ENCODE assay signal across 8 cellular contexts in the genomic region with DNA sequence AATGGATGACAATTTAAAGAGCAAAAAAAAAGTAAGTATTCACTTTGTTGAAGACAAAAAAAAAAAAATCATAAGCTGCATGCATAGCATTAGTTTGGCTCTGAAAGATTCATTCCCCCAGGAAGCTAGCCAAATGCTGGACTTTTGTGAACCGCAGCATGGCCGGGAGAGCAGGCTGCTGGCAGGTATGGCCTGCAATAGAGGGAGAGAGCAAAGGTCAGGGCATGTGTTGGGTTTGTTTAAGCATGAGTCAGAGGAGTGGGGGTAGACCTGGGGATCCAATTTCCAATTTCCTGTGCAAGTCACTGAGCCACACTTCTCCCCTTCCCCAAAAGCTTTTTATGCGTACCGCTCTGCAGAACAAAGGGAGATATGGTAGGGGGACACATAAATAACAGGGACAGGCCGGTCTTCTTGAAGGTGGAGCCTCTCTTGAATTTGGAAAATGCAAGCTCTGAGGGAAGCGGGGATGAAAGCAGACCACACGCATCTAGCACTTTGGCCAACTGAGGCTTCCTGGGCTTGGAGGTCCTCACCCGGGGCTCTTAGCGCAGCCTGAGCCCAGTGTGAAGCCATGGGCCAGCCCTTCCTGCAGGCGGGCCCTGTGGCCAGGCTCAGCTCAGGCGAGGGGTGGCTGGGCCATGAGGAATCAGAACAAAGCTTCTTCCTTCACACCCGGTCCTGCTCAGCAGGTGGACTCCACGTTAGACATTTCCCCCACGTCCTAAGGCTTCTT.
A peak's percentile ranks its signal among the peaks of the same experiment; 100 is the strongest.
DNase-seq lines count a peak whose midpoint lies in the region; ATAC-seq and TF ChIP-seq lines count a peak whose summit lies in the region.

No MANE protein-coding gene starts in this region.

- peak in 1 of 7 experiments; percentile 47 for DNase-seq in CD8-positive, alpha-beta T cell
- no peak for DNase-seq in activated T-helper 1 cell treated with anti-CD3 and anti-CD28 coated beads, Interleukin-12 subunit alpha, Interleukin-12 subunit beta, Interleukin-2, Interleukin-4 antibody, amounts not matched to agents 30 ng/mL and 10 ng/mL and 1 ng/mL, durations not matched to agents 14 hours and 24 hours and 36 hours (ENCODE audit: low spot score)
- DNase-seq in kidney tubule cell (ENCODE audit: low spot score) (peak; percentile 91), transverse colon (peak; percentile 73), middle frontal gyrus (ENCODE audit: extremely low spot score, low spot score) (no peak), immature natural killer cell (no peak)

- H3K27ac ChIP-seq in CD8-positive, alpha-beta T cell (ENCODE audit: low read depth, low read length) = no peak overlapping the region
- H3K27ac ChIP-seq in transverse colon = peak overlapping the region; percentile 88 to 94 (median 90)

- peaks cover 53% of the 10 kb centered on the region for H3K4me1 Mint-ChIP-seq in CD8-positive, alpha-beta T cell (ENCODE audit: low read depth)
- H3K4me1 Mint-ChIP-seq in activated T-helper 1 cell treated with anti-CD3 and anti-CD28 coated beads, Interleukin-12 subunit alpha, Interleukin-12 subunit beta, Interleukin-2, Interleukin-4 antibody, amounts not matched to agents 30 ng/mL and 10 ng/mL and 1 ng/mL, durations not matched to agents 14 hours and 24 hours and 36 hours (ENCODE audit: low read depth) = peaks cover 81% of the 10 kb centered on the region
- peaks cover 63 to 68% of the 10 kb centered on the region in 2 donors for H3K4me1 Mint-ChIP-seq in immature natural killer cell

- H3K4me1 ChIP-seq in CD8-positive, alpha-beta T cell (ENCODE audit: insufficient read depth, low read length) = peaks cover 46% of the 10 kb centered on the region
- peaks cover 43 to 83% (median 78%) of the 10 kb centered on the region in 4 donors for H3K4me1 ChIP-seq in transverse colon

- no peak overlapping the region for H3K4me3 ChIP-seq in CD8-positive, alpha-beta T cell (ENCODE audit: low read depth, low read length)
- H3K4me3 ChIP-seq in transverse colon = no peak overlapping the region

- no peak for TF ChIP-seq POLR2A in transverse colon (IDR thresholded peaks at IDR 0.05)

- no peaks in the 10 kb centered on the region for H3K36me3 ChIP-seq in CD8-positive, alpha-beta T cell (ENCODE audit: insufficient read depth, low read length)
- H3K36me3 ChIP-seq in transverse colon = no peaks in the 10 kb centered on the region

- CTCF ChIA-PET in CD8-positive, alpha-beta T cell (lab: Charles Lee) = interaction anchor here (0.8 to 0.9 kb wide), 2 partner anchors 115 to 126 kb away, joined by 3 read pairs; no protein-coding TSS in a partner anchor

- intact Hi-C loops in CD8-positive, alpha-beta T cell (cut with DNase I, micrococcal nuclease) = no loop called here
- intact Hi-C loops in activated T-helper 1 cell treated with anti-CD3 and anti-CD28 coated beads, Interleukin-12 subunit alpha, Interleukin-12 subunit beta, Interleukin-2, Interleukin-4 antibody, amounts not matched to agents 30 ng/mL and 10 ng/mL and 1 ng/mL, durations not matched to agents 14 hours and 24 hours and 36 hours (cut with micrococcal nuclease) = no loop called here
- intact Hi-C loops in transverse colon (cut with DNase I; ENCODE audit: low total_unique reads) = no loop called here

- TF ChIP-seq EP300 in Ishikawa (IDR thresholded peaks at IDR 0.05; ENCODE audit: borderline replicate concordance) (peak; percentile 72; the same call in 1 of the 2 replicates), transverse colon (IDR thresholded peaks at IDR 0.05; ENCODE audit: low read depth) (no peak)

- no peaks in the 10 kb centered on the region for H3K27me3 Mint-ChIP-seq in CD8-positive, alpha-beta T cell (ENCODE audit: low read depth)
- H3K27me3 Mint-ChIP-seq in activated T-helper 1 cell treated with anti-CD3 and anti-CD28 coated beads, Interleukin-12 subunit alpha, Interleukin-12 subunit beta, Interleukin-2, Interleukin-4 antibody, amounts not matched to agents 30 ng/mL and 10 ng/mL and 1 ng/mL, durations not matched to agents 14 hours and 24 hours and 36 hours (ENCODE audit: insufficient read depth) = no peaks in the 10 kb centered on the region
- peaks cover 0 to 4% (median 0%) of the 10 kb centered on the region in 3 donors for H3K27me3 Mint-ChIP-seq in immature natural killer cell (ENCODE audit: low read depth in 3 of 3)

- TF ChIP-seq CTCF in CD8-positive, alpha-beta T cell (IDR thresholded peaks at IDR 0.05) = no peak
- no peak for TF ChIP-seq CTCF in transverse colon (IDR thresholded peaks at IDR 0.05)

- WGBS in transverse colon (ENCODE audit: low coverage in 1 of 2), 2 donors = 13 to 55% methylated on average over 3 to 14 of the region's 14 CpGs

- in situ Hi-C loops in transverse colon (cut with MboI; ENCODE audit: low pct_ligation_motif_present in 1 of 4, low pct_unique_long_range_greater_than_20kb in 1 of 4, low sequenced_read_pairs in 3 of 4) = no loop called here

- H3K4me3 Mint-ChIP-seq in CD8-positive, alpha-beta T cell = no peak overlapping the region
- peak overlapping the region; percentile 55 for H3K4me3 Mint-ChIP-seq in activated T-helper 1 cell treated with anti-CD3 and anti-CD28 coated beads, Interleukin-12 subunit alpha, Interleukin-12 subunit beta, Interleukin-2, Interleukin-4 antibody, amounts not matched to agents 30 ng/mL and 10 ng/mL and 1 ng/mL, durations not matched to agents 14 hours and 24 hours and 36 hours
- H3K4me3 Mint-ChIP-seq in immature natural killer cell = no peak overlapping the region

- peak overlapping the region; percentile 47 for H3K27ac Mint-ChIP-seq in CD8-positive, alpha-beta T cell
- peak overlapping the region; percentile 86 for H3K27ac Mint-ChIP-seq in activated T-helper 1 cell treated with anti-CD3 and anti-CD28 coated beads, Interleukin-12 subunit alpha, Interleukin-12 subunit beta, Interleukin-2, Interleukin-4 antibody, amounts not matched to agents 30 ng/mL and 10 ng/mL and 1 ng/mL, durations not matched to agents 14 hours and 24 hours and 36 hours
- H3K27ac Mint-ChIP-seq in immature natural killer cell = peak overlapping the region in 2 of 6 donors; percentile 18 to 49

- no peaks in the 10 kb centered on the region for H3K9me3 Mint-ChIP-seq in CD8-positive, alpha-beta T cell
- H3K9me3 Mint-ChIP-seq in activated T-helper 1 cell treated with anti-CD3 and anti-CD28 coated beads, Interleukin-12 subunit alpha, Interleukin-12 subunit beta, Interleukin-2, Interleukin-4 antibody, amounts not matched to agents 30 ng/mL and 10 ng/mL and 1 ng/mL, durations not matched to agents 14 hours and 24 hours and 36 hours = no peaks in the 10 kb centered on the region
- no peaks in the 10 kb centered on the region for H3K9me3 Mint-ChIP-seq in immature natural killer cell

- POLR2A ChIA-PET in CD8-positive, alpha-beta T cell (lab: Charles Lee) = interaction anchor here (0.8 to 1.3 kb wide), 3 partner anchors 13 to 22 kb away, joined by 3 to 4 read pairs (median 3); no protein-coding TSS in a partner anchor

- no peaks in the 10 kb centered on the region for H3K36me3 Mint-ChIP-seq in CD8-positive, alpha-beta T cell
- peaks cover 8% of the 10 kb centered on the region for H3K36me3 Mint-ChIP-seq in activated T-helper 1 cell treated with anti-CD3 and anti-CD28 coated beads, Interleukin-12 subunit alpha, Interleukin-12 subunit beta, Interleukin-2, Interleukin-4 antibody, amounts not matched to agents 30 ng/mL and 10 ng/mL and 1 ng/mL, durations not matched to agents 14 hours and 24 hours and 36 hours (ENCODE audit: low read depth)
- no peaks in the 10 kb centered on the region for H3K36me3 Mint-ChIP-seq in immature natural killer cell

- ATAC-seq in CD8-positive, alpha-beta T cell = no peak
- ATAC-seq in GM21528 (IDR thresholded peaks at IDR 0.05; ENCODE audit: low FRiP score, unreplicated experiment) = no peak

- H3K9me3 ChIP-seq in CD8-positive, alpha-beta T cell (ENCODE audit: low read length) = no peaks in the 10 kb centered on the region
- no peaks in the 10 kb centered on the region for H3K9me3 ChIP-seq in transverse colon

- H3K27me3 ChIP-seq in CD8-positive, alpha-beta T cell (ENCODE audit: insufficient read depth, low read length) = no peaks in the 10 kb centered on the region
- no peaks in the 10 kb centered on the region for H3K27me3 ChIP-seq in transverse colon

- peak; percentile 1; the same call in 1 of the 2 replicates for TF ChIP-seq RAD21 in Ishikawa (IDR thresholded peaks at IDR 0.05; ENCODE audit: low read depth)

TF ChIP-seq in Ishikawa, 13 proteins besides CTCF, POLR2A, EP300 and RAD21 (continues in another document):
- TF ChIP-seq, protein P1, sequence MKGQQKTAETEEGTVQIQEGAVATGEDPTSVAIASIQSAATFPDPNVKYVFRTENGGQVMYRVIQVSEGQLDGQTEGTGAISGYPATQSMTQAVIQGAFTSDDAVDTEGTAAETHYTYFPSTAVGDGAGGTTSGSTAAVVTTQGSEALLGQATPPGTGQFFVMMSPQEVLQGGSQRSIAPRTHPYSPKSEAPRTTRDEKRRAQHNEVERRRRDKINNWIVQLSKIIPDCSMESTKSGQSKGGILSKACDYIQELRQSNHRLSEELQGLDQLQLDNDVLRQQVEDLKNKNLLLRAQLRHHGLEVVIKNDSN (IDR thresholded peaks at IDR 0.05) = no peak
- TF ChIP-seq FOXM1 (IDR thresholded peaks at IDR 0.05; ENCODE audit: borderline replicate concordance, low read depth) (0 out of 2 replicates have a peak, but pooled peaks have one; percentile 38), EGR1 (IDR thresholded peaks at IDR 0.05) (no peak), TCF12 (IDR thresholded peaks at IDR 0.05; ENCODE audit: low read depth) (peak; percentile 65), NFIC (IDR thresholded peaks at IDR 0.05) (peak; percentile 67; the same call in 1 of the 2 replicates), MAX (IDR thresholded peaks at IDR 0.05) (peak; percentile 42; the same call in 1 of the 2 replicates), CEBPB (IDR thresholded peaks at IDR 0.05) (no peak), YY1 (IDR thresholded peaks at IDR 0.05; ENCODE audit: low read depth) (no peak), CREB1 (IDR thresholded peaks at IDR 0.05; ENCODE audit: low read depth) (no peak), TEAD4 (IDR thresholded peaks at IDR 0.05) (no peak; the same call in 1 of the 2 replicates), TAF1 (IDR thresholded peaks at IDR 0.05; ENCODE audit: low read depth) (no peak)

Comparison
In these comparisons a context has a peak if more than half of its experiments do, and no peak if none do; other contexts are left out.
1. DNase-seq: peak in kidney tubule cell (single experiment) and transverse colon (single experiment); none in activated T-helper 1 cell treated with anti-CD3 and anti-CD28 coated beads, Interleukin-12 subunit alpha, Interleukin-12 subunit beta, Interleukin-2, Interleukin-4 antibody, amounts not matched to agents 30 ng/mL and 10 ng/mL and 1 ng/mL, durations not matched to agents 14 hours and 24 hours and 36 hours (single experiment), middle frontal gyrus (single experiment) and immature natural killer cell (0 of 3).